18 cellular contexts compared by ENCODE assay signal in genomic region chr14:53376064-53376463, GRCh38.
"Had no signal": no experiment of that assay in that cellular context is flagged by ENCODE, and none has a peak within 500 bp of the region (broad histone marks: within the 10 kb centered on the region; RNA-seq: fewer than 3 reads in every experiment).

No MANE protein-coding gene starts in this region.

- H3K27ac Mint-ChIP-seq: naive thymus-derived CD4-positive, alpha-beta T cell; nephron; neural progenitor cell; progenitor cell of endocrine pancreas; stimulated activated memory B cell treated with anti-CD40 and anti-IgM and Interleukin-4, amounts not matched to agents 10 μg/mL and 1 μg/mL and 100 μg/mL, for 72 hours had no signal

- H3K9me3 Mint-ChIP-seq: naive thymus-derived CD4-positive, alpha-beta T cell; neural progenitor cell; stimulated activated memory B cell treated with anti-CD40 and anti-IgM and Interleukin-4, amounts not matched to agents 10 μg/mL and 1 μg/mL and 100 μg/mL, for 72 hours had no signal

- DNase-seq: dorsolateral prefrontal cortex; effector CD4-positive, alpha-beta T cell; mammary epithelial cell; mesendoderm; midbrain; naive thymus-derived CD4-positive, alpha-beta T cell; sigmoid colon; stimulated activated CD4-positive, alpha-beta T cell treated with anti-CD3 and anti-CD28 coated beads, Interleukin-4, amount 100 ng/mL, for 4 hours; stimulated activated naive CD8-positive, alpha-beta T cell treated with anti-CD3 and anti-CD28 coated beads, Interleukin-15, Interleukin-2, amounts not matched to agents 100 U/mL and 50 U/mL, for 24 hours; substantia nigra; testis had no signal

- H3K4me3 ChIP-seq: dorsolateral prefrontal cortex, neural progenitor cell, sigmoid colon, testis, tibial nerve, vagina had no signal

- H3K27me3 ChIP-seq: dorsolateral prefrontal cortex, neural progenitor cell, sigmoid colon, testis, tibial nerve, vagina had no signal

- H3K4me3 Mint-ChIP-seq: naive thymus-derived CD4-positive, alpha-beta T cell; nephron; neural progenitor cell; stimulated activated memory B cell treated with anti-CD40 and anti-IgM and Interleukin-4, amounts not matched to agents 10 μg/mL and 1 μg/mL and 100 μg/mL, for 72 hours had no signal

- H3K27me3 Mint-ChIP-seq: naive thymus-derived CD4-positive, alpha-beta T cell; progenitor cell of endocrine pancreas; stimulated activated memory B cell treated with anti-CD40 and anti-IgM and Interleukin-4, amounts not matched to agents 10 μg/mL and 1 μg/mL and 100 μg/mL, for 72 hours had no signal

- H3K4me1 Mint-ChIP-seq: neural progenitor cell; stimulated activated memory B cell treated with anti-CD40 and anti-IgM and Interleukin-4, amounts not matched to agents 10 μg/mL and 1 μg/mL and 100 μg/mL, for 72 hours had no signal

- H3K27ac ChIP-seq: dorsolateral prefrontal cortex, neural progenitor cell, parathyroid adenoma, sigmoid colon, testis, tibial nerve, vagina had no signal

- H3K36me3 Mint-ChIP-seq: naive thymus-derived CD4-positive, alpha-beta T cell; neural progenitor cell; stimulated activated memory B cell treated with anti-CD40 and anti-IgM and Interleukin-4, amounts not matched to agents 10 μg/mL and 1 μg/mL and 100 μg/mL, for 72 hours had no signal

- ATAC-seq: naive thymus-derived CD4-positive, alpha-beta T cell; stimulated activated memory B cell treated with anti-CD40 and anti-IgM and Interleukin-4, amounts not matched to agents 10 μg/mL and 1 μg/mL and 100 μg/mL, for 72 hours; stimulated activated naive CD8-positive, alpha-beta T cell treated with anti-CD3 and anti-CD28 coated beads, Interleukin-15, Interleukin-2, amounts not matched to agents 100 U/mL and 50 U/mL, for 24 hours had no signal

- H3K4me1 ChIP-seq: neural progenitor cell, parathyroid adenoma, testis, tibial nerve had no signal

- H3K9me3 ChIP-seq: sigmoid colon, testis, tibial nerve, vagina had no signal

- H3K36me3 ChIP-seq: neural progenitor cell, sigmoid colon, tibial nerve, vagina had no signal
